Comparison of ENCODE assay signal across 16 cellular contexts in genomic region chr7:21318916-21319270, GRCh38.
DNase-seq lines count a peak whose midpoint lies in the region; ATAC-seq, FAIRE-seq and TF ChIP-seq lines count a peak whose summit lies in the region.
"Had no signal": no experiment of that assay in that cellular context is flagged by ENCODE, and none has a peak within 500 bp of the region (broad histone marks: within the 10 kb centered on the region; RNA-seq: fewer than 3 reads in every experiment).

No MANE protein-coding gene starts in this region.

- intact Hi-C loops in endothelial cell of umbilical vein (cut with micrococcal nuclease), result loop anchor here (1.0 to 10.0 kb wide), 9 partner anchors 14 to 1696 kb away; partner anchors contain the start of genes CDCA7L, HYCC1 and SP8

- peak; percentile 56 for FAIRE-seq in endothelial cell of umbilical vein (lab: Jason Lieb, UNC)

- H3K36me3 ChIP-seq in endothelial cell of umbilical vein (ENCODE audit: control insufficient read depth in 2 of 2, extremely low read depth in 1 of 2, insufficient read depth in 2 of 2, low read length in 2 of 2) (no peaks in the 10 kb centered on the region), smooth muscle cell (ENCODE audit: low read depth) (no peaks in the 10 kb centered on the region)
- H3K36me3 ChIP-seq: HAP-1 had no signal

- H2AFZ ChIP-seq in endothelial cell of umbilical vein (ENCODE audit: low read depth, low read length), result peak overlapping the region; percentile 33
- peak overlapping the region; percentile 43 for H2AFZ ChIP-seq in smooth muscle cell (ENCODE audit: low read depth)

- no TSS peak for BruUV-seq in endothelial cell of umbilical vein (replicated peaks; lab: Mats Ljungman, UMichigan)

- H3K9me1 ChIP-seq in endothelial cell of umbilical vein (replicated peaks; ENCODE audit: control insufficient read depth, extremely low read depth, insufficient read depth, low read length), result no peaks in the 10 kb centered on the region

- H3K27ac ChIP-seq in endothelial cell of umbilical vein (ENCODE audit: insufficient read depth, low read depth, low read length) (peak overlapping the region; percentile 96), smooth muscle cell (ENCODE audit: low read depth) (no peak overlapping the region)

- CTCF ChIA-PET in endothelial cell of umbilical vein (lab: Charles Lee), result interaction anchor here (0.7 to 1.5 kb wide), 8 partner anchors 18 to 181 kb away, joined by 3 to 7 read pairs (median 4); partner anchors contain the start of gene SP4

- dilution Hi-C loops in endothelial cell of umbilical vein (cut with MboI; ENCODE audit: extremely low pct_ligation_motif_present, low sequenced_read_pairs), result no loop called here

- no peak overlapping the region for H3K27ac Mint-ChIP-seq in activated naive CD8-positive, alpha-beta T cell treated with anti-CD3 and anti-CD28 coated beads for 36 hours

- H3K79me2 ChIP-seq in endothelial cell of umbilical vein (ENCODE audit: control insufficient read depth, insufficient read depth, low read length), result no peaks in the 10 kb centered on the region
- H3K79me2 ChIP-seq in smooth muscle cell (ENCODE audit: low read depth), result no peaks in the 10 kb centered on the region

- no peaks in the 10 kb centered on the region for H4K20me1 ChIP-seq in endothelial cell of umbilical vein (replicated peaks; ENCODE audit: control insufficient read depth, extremely low read depth, insufficient read depth, low read length)
- no peaks in the 10 kb centered on the region for H4K20me1 ChIP-seq in smooth muscle cell (ENCODE audit: low read depth)

- no peak overlapping the region for H3K4me3 Mint-ChIP-seq in activated naive CD8-positive, alpha-beta T cell treated with anti-CD3 and anti-CD28 coated beads for 36 hours

- H3K4me2 ChIP-seq in endothelial cell of umbilical vein (ENCODE audit: insufficient read depth, low read length) (peak overlapping the region; percentile 81), smooth muscle cell (no peak overlapping the region)

- TF ChIP-seq CTCF in endothelial cell of umbilical vein (IDR thresholded peaks at IDR 0.05; ENCODE audit: extremely low read depth in 1 of 2, insufficient read depth in 1 of 2, low read depth in 1 of 2, low read length in 2 of 2) (no peak), smooth muscle cell (IDR thresholded peaks at IDR 0.05; ENCODE audit: borderline replicate concordance, insufficient read depth, poor library complexity, severe bottlenecking) (no peak)

- peak overlapping the region; percentile 87 for H3K9ac ChIP-seq in endothelial cell of umbilical vein (replicated peaks; ENCODE audit: extremely low read depth, insufficient read depth, low read length)
- no peak overlapping the region for H3K9ac ChIP-seq in smooth muscle cell (ENCODE audit: low read depth)

- 100% methylated on average over 1 of the region's 1 CpG for WGBS in smooth muscle cell (ENCODE audit: low lambda C conversion rate)

- no peaks in the 10 kb centered on the region for H3K4me1 Mint-ChIP-seq in activated naive CD8-positive, alpha-beta T cell treated with anti-CD3 and anti-CD28 coated beads for 36 hours

- H3K9me3 ChIP-seq in endothelial cell of umbilical vein (replicated peaks; ENCODE audit: control insufficient read depth, insufficient read depth, low read length) (no peaks in the 10 kb centered on the region), smooth muscle cell (replicated peaks; ENCODE audit: low read depth) (no peaks in the 10 kb centered on the region)
- H3K9me3 ChIP-seq: HAP-1 had no signal

- H3K9me3 Mint-ChIP-seq in activated naive CD8-positive, alpha-beta T cell treated with anti-CD3 and anti-CD28 coated beads for 36 hours, result no peaks in the 10 kb centered on the region

- H3K27me3 ChIP-seq in endothelial cell of umbilical vein (ENCODE audit: control insufficient read depth in 2 of 2, insufficient read depth in 2 of 2, low read length in 2 of 2) (no peaks in the 10 kb centered on the region), smooth muscle cell (ENCODE audit: low read depth) (no peaks in the 10 kb centered on the region)

- ATAC-seq in GM18867 (IDR thresholded peaks at IDR 0.05; ENCODE audit: unreplicated experiment), result no peak
- ATAC-seq: Panc1 had no signal

- no peaks in the 10 kb centered on the region for H3F3A ChIP-seq in smooth muscle cell (ENCODE audit: low read depth)

- no peaks in the 10 kb centered on the region for H3K36me3 Mint-ChIP-seq in activated naive CD8-positive, alpha-beta T cell treated with anti-CD3 and anti-CD28 coated beads for 36 hours

- TF ChIP-seq POLR2A in endothelial cell of umbilical vein (IDR thresholded peaks at IDR 0.05; ENCODE audit: low read depth, low read length), result peak; percentile 2

- H3K4me3 ChIP-seq in endothelial cell of umbilical vein (replicated peaks in 1 of 3; ENCODE audit: insufficient read depth in 1 of 3, low read depth in 1 of 3, low read length in 3 of 3), result peak overlapping the region in 1 of 3 experiments; percentile 2
- H3K4me3 ChIP-seq in smooth muscle cell, result no peak overlapping the region
- H3K4me3 ChIP-seq: HAP-1 had no signal

- POLR2A ChIA-PET in endothelial cell of umbilical vein (lab: Charles Lee), result interaction anchor here (0.6 to 2.0 kb wide), 3 partner anchors 109 to 553 kb away, joined by 3 to 17 read pairs (median 4); partner anchors contain the start of gene SP4

- H3K4me1 ChIP-seq in endothelial cell of umbilical vein (ENCODE audit: control insufficient read depth, extremely low read depth, insufficient read depth, low read length), result peaks cover 44% of the 10 kb centered on the region
- H3K4me1 ChIP-seq in smooth muscle cell (ENCODE audit: low read depth), result no peaks in the 10 kb centered on the region

- DNase-seq in NOMO-1 treated with DMSO at 0.1 percent for 48 hours (lab: John Stamatoyannopoulos, UW; ENCODE audit: unreplicated experiment) (peak; percentile 3), NOMO-1 (lab: John Stamatoyannopoulos, UW; ENCODE audit: unreplicated experiment in 2 of 2) (no peak), NCI-H2227 treated with DMSO at 0.1 percent for 48 hours (lab: John Stamatoyannopoulos, UW) (peak; percentile 82), endothelial cell of umbilical vein (ENCODE audit: low read depth, low spot score) (peak; percentile 84), smooth muscle cell (lab: John Stamatoyannopoulos, UW; ENCODE audit: unreplicated experiment) (no peak), NCI-H345 treated with DMSO at 0.1 percent for 48 hours (lab: John Stamatoyannopoulos, UW; ENCODE audit: unreplicated experiment) (no peak)
- no peak for DNase-seq in activated naive CD8-positive, alpha-beta T cell treated with anti-CD3 and anti-CD28 coated beads for 36 hours
- DNase-seq: C1 segment of cervical spinal cord, IMR-90, NCI-H187, NCI-H2171 treated with DMSO at 0.1 percent for 48 hours, NCI-H524 treated with DMSO at 0.1 percent for 48 hours, Right ventricle myocardium superior had no signal

- H3K27me3 Mint-ChIP-seq in activated naive CD8-positive, alpha-beta T cell treated with anti-CD3 and anti-CD28 coated beads for 36 hours, result no peaks in the 10 kb centered on the region

TF ChIP-seq in endothelial cell of umbilical vein, 7 proteins besides CTCF, POLR2A, EP300 and RAD21:
- TF ChIP-seq JUN (IDR thresholded peaks at IDR 0.05; ENCODE audit: borderline replicate concordance, insufficient read depth, insufficient read length, low read depth) (no peak), GATA2 (IDR thresholded peaks at IDR 0.05; ENCODE audit: insufficient read depth, insufficient read length, low read depth, low read length) (no peak), FOS (IDR thresholded peaks at IDR 0.05; ENCODE audit: borderline replicate concordance, insufficient read depth, low read length) (no peak), POLR2AphosphoS5 (IDR thresholded peaks at IDR 0.05; ENCODE audit: insufficient read depth, low read depth, low read length) (no peak), MAX (IDR thresholded peaks at IDR 0.05; ENCODE audit: insufficient read depth, insufficient read length) (no peak), EZH2 (IDR thresholded peaks at IDR 0.05; ENCODE audit: borderline replicate concordance, low read depth, low read length, severe bottlenecking) (no peak), MYC (IDR thresholded peaks at IDR 0.05; ENCODE audit: low read depth, low read length) (no peak)

Comparison
In these comparisons a context has a peak if more than half of its experiments do, and no peak if none do; other contexts are left out.
1. DNase-seq: peak in NOMO-1 treated with DMSO at 0.1 percent for 48 hours (single experiment), NCI-H2227 treated with DMSO at 0.1 percent for 48 hours (single experiment) and endothelial cell of umbilical vein (single experiment); none in NOMO-1 (0 of 2), smooth muscle cell (single experiment), activated naive CD8-positive, alpha-beta T cell treated with anti-CD3 and anti-CD28 coated beads for 36 hours (single experiment) and NCI-H345 treated with DMSO at 0.1 percent for 48 hours (single experiment).